Comparison of ENCODE assay signal across 8 cellular contexts in genomic region chr1:44799770-44800584, GRCh38. TPM values are rescaled to one million over a fixed set of nuclear protein-coding genes. Genes with fewer than 3 reads are reported as not detected.
A peak's percentile ranks its signal among the peaks of the same experiment; 100 is the strongest.
DNase-seq lines count a peak whose midpoint lies in the region; ATAC-seq and TF ChIP-seq lines count a peak whose summit lies in the region.

Gene PLK3, plus strand, starts transcription at chr1:44800377. Its CDS starts 87 bp downstream, at chr1:44800464.

- H3K27me3 ChIP-seq in parathyroid adenoma (ENCODE audit: control insufficient read depth, insufficient read depth, low read length) (no peaks in the 10 kb centered on the region), transverse colon (no peaks in the 10 kb centered on the region)

- H3K27ac ChIP-seq in parathyroid adenoma (peak within 1 kb of the TSS; percentile 86), transverse colon (peak within 1 kb of the TSS; percentile 90 to 96 (median 94))

- H3K4me1 ChIP-seq in parathyroid adenoma (no peaks in the 10 kb centered on the region), transverse colon (peaks cover 6 to 26% (median 16%) of the 10 kb centered on the region in 4 donors)

- H3K4me2 ChIP-seq in parathyroid adenoma (ENCODE audit: low read length): peak within 1 kb of the TSS; percentile 98

- H3K36me3 Mint-ChIP-seq in activated naive CD8-positive, alpha-beta T cell treated with anti-CD3 and anti-CD28 coated beads, Interleukin-2, amount 50 U/mL, for 24 hours (ENCODE audit: low read depth): peaks cover 33% of the 10 kb centered on the region

- H3K79me2 ChIP-seq in parathyroid adenoma: no peaks in the 10 kb centered on the region

- H3K27ac Mint-ChIP-seq in activated naive CD8-positive, alpha-beta T cell treated with anti-CD3 and anti-CD28 coated beads, Interleukin-2, amount 50 U/mL, for 24 hours: peak within 1 kb of the TSS; percentile 97

- H3K9ac ChIP-seq in parathyroid adenoma: peak within 1 kb of the TSS; percentile 46

- peak within 1 kb of the TSS; percentile 88 for H2AFZ ChIP-seq in parathyroid adenoma

- TF ChIP-seq CTCF in GM12875 (IDR thresholded peaks at IDR 0.05; ENCODE audit: borderline replicate concordance, insufficient read depth, low read depth, low read length) (peak; percentile 94), parathyroid adenoma (IDR thresholded peaks at IDR 0.05) (peak; percentile 86), transverse colon (IDR thresholded peaks at IDR 0.05) (peak; percentile 84 to 97 (median 92))

- TF ChIP-seq POLR2A in transverse colon (IDR thresholded peaks at IDR 0.05): peak; percentile 92

- DNase-seq in NCI-H1417 treated with DMSO at 0.1 percent for 48 hours (lab: John Stamatoyannopoulos, UW): peak; percentile 90
- DNase-seq in SW480 (ENCODE audit: low spot score): peak; percentile 97
- DNase-seq in activated naive CD8-positive, alpha-beta T cell treated with anti-CD3 and anti-CD28 coated beads, Interleukin-2, amount 50 U/mL, for 24 hours: peak; percentile 98
- DNase-seq in Right ventricle myocardium superior: peak; percentile 99
- DNase-seq in transverse colon: peak; percentile 99

- no peaks in the 10 kb centered on the region for H3K9me3 Mint-ChIP-seq in activated naive CD8-positive, alpha-beta T cell treated with anti-CD3 and anti-CD28 coated beads, Interleukin-2, amount 50 U/mL, for 24 hours

- in situ Hi-C loops in transverse colon (cut with MboI; ENCODE audit: low pct_ligation_motif_present in 1 of 4, low pct_unique_long_range_greater_than_20kb in 1 of 4, low sequenced_read_pairs in 3 of 4): loop anchor here in 2 of 4 donors (25.0 kb wide), 2 partner anchors 212 to 512 kb away; partner anchors contain the start of genes HECTD3 (in 1 of the 2) and UROD (in 1 of the 2)

- H3K9me3 ChIP-seq in parathyroid adenoma (ENCODE audit: control insufficient read depth, low read length) (no peaks in the 10 kb centered on the region), transverse colon (no peaks in the 10 kb centered on the region)

- peaks cover 44% of the 10 kb centered on the region for H3K4me1 Mint-ChIP-seq in activated naive CD8-positive, alpha-beta T cell treated with anti-CD3 and anti-CD28 coated beads, Interleukin-2, amount 50 U/mL, for 24 hours

- no peaks in the 10 kb centered on the region for H3K36me3 ChIP-seq in parathyroid adenoma (ENCODE audit: control insufficient read depth, insufficient read depth, low read length)
- no peaks in the 10 kb centered on the region for H3K36me3 ChIP-seq in transverse colon

- ATAC-seq in HG02798 (IDR thresholded peaks at IDR 0.05; ENCODE audit: poor library complexity, unreplicated experiment): peak; percentile 88
- peak; percentile 74 for ATAC-seq in activated naive CD8-positive, alpha-beta T cell treated with anti-CD3 and anti-CD28 coated beads, Interleukin-2, amount 50 U/mL, for 24 hours
- ATAC-seq in Right ventricle myocardium superior (ENCODE audit: poor library complexity): peak; percentile 97

- no peaks in the 10 kb centered on the region for H3K27me3 Mint-ChIP-seq in activated naive CD8-positive, alpha-beta T cell treated with anti-CD3 and anti-CD28 coated beads, Interleukin-2, amount 50 U/mL, for 24 hours

- peak; percentile 29 for TF ChIP-seq EP300 in transverse colon (IDR thresholded peaks at IDR 0.05; ENCODE audit: low read depth)

- peak within 1 kb of the TSS; percentile 94 for H3K4me3 Mint-ChIP-seq in activated naive CD8-positive, alpha-beta T cell treated with anti-CD3 and anti-CD28 coated beads, Interleukin-2, amount 50 U/mL, for 24 hours

- intact Hi-C loops in Right ventricle myocardium superior (cut with DNase I): no loop called here
- intact Hi-C loops in transverse colon (cut with DNase I; ENCODE audit: low total_unique reads): no loop called here

- WGBS in transverse colon (ENCODE audit: low coverage in 1 of 2), 2 donors: 0 to 1% methylated on average over 7 to 57 of the region's 79 CpGs

- H3K4me3 ChIP-seq in GM12875 (ENCODE audit: low read depth, low read length) (peak within 1 kb of the TSS; percentile 83), parathyroid adenoma (ENCODE audit: low read depth, low read length) (peak within 1 kb of the TSS; percentile 78), transverse colon (peak within 1 kb of the TSS; percentile 58 to 91 (median 75))

RNA-seq across cellular contexts. Expression of gene PLK3, which starts in this region (rescaled TPM):
- total RNA-seq in Right ventricle myocardium superior (6.2 TPM), transverse colon (10 to 100 TPM; 12.4 to 87.2 (median 16.3) TPM)

Comparison
In these comparisons a context has a peak if more than half of its experiments do, and no peak if none do; other contexts are left out.
1. Peak in every context shown above with its lines: DNase-seq, ATAC-seq, H3K4me3 ChIP-seq and H3K27ac ChIP-seq.